38 cellular contexts compared by ENCODE assay signal in genomic region chr17:34406196-34406595, GRCh38. TPM values are rescaled to one million over a fixed set of nuclear protein-coding genes. Genes with fewer than 3 reads are reported as not detected.
"Had no signal": no experiment of that assay in that cellular context is flagged by ENCODE, and none has a peak within 500 bp of the region (broad histone marks: within the 10 kb centered on the region; RNA-seq: fewer than 3 reads in every experiment).

No MANE protein-coding gene starts in this region.

- H3K4me1 ChIP-seq: ascending aorta had no signal

- H3K27me3 ChIP-seq: ascending aorta had no signal

- H3K4me1 Mint-ChIP-seq: activated B cell treated with CpG ODN at 0.5 μM for 24 hours; activated naive CD4-positive, alpha-beta T cell treated with anti-CD3 and anti-CD28 coated beads, Interleukin-2, amount 10 ng/mL, durations not matched to agents 7 days and 5 days; activated naive CD4-positive, alpha-beta T cell treated with anti-CD3 and anti-CD28 coated beads, Interleukin-2, amount 50 U/mL, for 24 hours; activated naive CD8-positive, alpha-beta T cell treated with anti-CD3 and anti-CD28 coated beads, Interleukin-2, amount 50 U/mL, for 24 hours; brain; central memory CD8-positive, alpha-beta T cell had no signal

- H3K36me3 ChIP-seq: ascending aorta, cardiac muscle cell had no signal

- H3K27ac ChIP-seq: ascending aorta, cardiac muscle cell, VCaP had no signal

- H3K9me3 ChIP-seq: ascending aorta had no signal

- H3K9me3 Mint-ChIP-seq: activated B cell treated with CpG ODN at 0.5 μM for 24 hours; activated CD4-positive, alpha-beta memory T cell treated with anti-CD3 and anti-CD28 coated beads for 36 hours; activated CD4-positive, alpha-beta T cell treated with anti-CD3 and anti-CD28 coated beads, Interleukin-2, amount 10 ng/mL, durations not matched to agents 24 days and 14 days; activated CD8-positive, alpha-beta T cell treated with anti-CD3 and anti-CD28 coated beads for 36 hours; activated naive CD4-positive, alpha-beta T cell treated with anti-CD3 and anti-CD28 coated beads, Interleukin-2, amount 10 ng/mL, durations not matched to agents 7 days and 5 days; activated naive CD4-positive, alpha-beta T cell treated with anti-CD3 and anti-CD28 coated beads, Interleukin-2, amount 50 U/mL, for 24 hours; activated naive CD8-positive, alpha-beta T cell treated with anti-CD3 and anti-CD28 coated beads, Interleukin-2, amount 10 ng/mL, durations not matched to agents 7 days and 5 days; activated naive CD8-positive, alpha-beta T cell treated with anti-CD3 and anti-CD28 coated beads, Interleukin-2, amount 50 U/mL, for 24 hours; activated T-cell treated with anti-CD3 and anti-CD28 coated beads, Interleukin-2, amount 50 U/mL, for 4 hours; activated T-cell treated with anti-CD3 and anti-CD28 coated beads, Interleukin-2, amount 50 U/mL, for 72 hours; activated T-helper 2 cell treated with anti-CD3 and anti-CD28 coated beads, Interferon-gamma antibody, Interleukin-2, Interleukin-4, amounts not matched to agents 10 μg/mL and 5 μg/mL and 100 μg/mL, durations not matched to agents 14 hours and 24 hours and 36 hours; brain; central memory CD8-positive, alpha-beta T cell; T-helper 1 cell treated with Interleukin-12 subunit alpha and Interleukin-12 subunit beta and Interleukin-4 antibody, amounts not matched to agents 30 μg/mL and 1 μg/mL, for 36 hours; T-helper 2 cell treated with Interferon-gamma antibody and Interleukin-4, amounts not matched to agents 5 μg/mL and 100 μg/mL, for 36 hours had no signal

- ATAC-seq: activated CD8-positive, alpha-beta T cell treated with anti-CD3 and anti-CD28 coated beads for 36 hours; activated naive CD8-positive, alpha-beta T cell treated with anti-CD3 and anti-CD28 coated beads, Interleukin-2, amount 50 U/mL, for 24 hours; activated T-cell treated with anti-CD3 and anti-CD28 coated beads, Interleukin-2, amount 50 U/mL, for 4 hours; activated T-cell treated with anti-CD3 and anti-CD28 coated beads, Interleukin-2, amount 50 U/mL, for 72 hours had no signal

- DNase-seq: activated B cell treated with CpG ODN at 0.5 μM for 24 hours; activated CD4-positive, alpha-beta memory T cell treated with anti-CD3 and anti-CD28 coated beads for 36 hours; activated CD4-positive, alpha-beta T cell treated with anti-CD3 and anti-CD28 coated beads for 4 hours; activated CD4-positive, alpha-beta T cell treated with anti-CD3 and anti-CD28 coated beads, Interleukin-2, amount 10 ng/mL, durations not matched to agents 24 days and 14 days; activated CD4-positive, alpha-beta T cell treated with anti-CD3 and anti-CD28 coated beads, Interleukin-2, amount 50 U/mL, for 1 hour; activated CD4-positive, alpha-beta T cell treated with anti-CD3 and anti-CD28 coated beads, Interleukin-2, amount 50 U/mL, for 4 hours; activated CD4-positive, CD25-positive, alpha-beta regulatory T cell treated with anti-CD3 and anti-CD28 coated beads, Interleukin-2, amount 50 U/mL, for 72 hours; activated CD8-positive, alpha-beta memory T cell treated with anti-CD3 and anti-CD28 coated beads, Interleukin-2, amount 50 U/mL, for 4 hours; activated CD8-positive, alpha-beta T cell treated with anti-CD3 and anti-CD28 coated beads for 36 hours; activated effector memory CD4-positive, alpha-beta T cell treated with Interleukin-2 at 50 U/mL for 16 hours; activated gamma-delta T cell; activated naive CD4-positive, alpha-beta T cell treated with anti-CD3 and anti-CD28 coated beads, Interleukin-2, amount 10 ng/mL, durations not matched to agents 7 days and 5 days; activated naive CD4-positive, alpha-beta T cell treated with Interleukin-2 at 50 U/mL for 16 hours; activated naive CD8-positive, alpha-beta T cell treated with anti-CD3 and anti-CD28 coated beads, Interleukin-2, amount 10 ng/mL, durations not matched to agents 7 days and 5 days; activated naive CD8-positive, alpha-beta T cell treated with anti-CD3 and anti-CD28 coated beads, Interleukin-2, amount 50 U/mL, for 24 hours; activated T-cell treated with anti-CD3 and anti-CD28 coated beads for 4 hours; activated T-cell treated with anti-CD3 and anti-CD28 coated beads, Interleukin-2, amount 50 U/mL, for 1 hour; activated T-cell treated with anti-CD3 and anti-CD28 coated beads, Interleukin-2, amount 50 U/mL, for 4 hours; activated T-cell treated with anti-CD3 and anti-CD28 coated beads, Interleukin-2, amount 50 U/mL, for 72 hours; amygdala; anterior cingulate cortex; caudate nucleus; T-helper 2 cell; T-helper 9 cell had no signal

- H3K4me3 ChIP-seq: ascending aorta, cardiac muscle cell had no signal

- H3K36me3 Mint-ChIP-seq: activated CD4-positive, alpha-beta memory T cell treated with anti-CD3 and anti-CD28 coated beads for 36 hours; activated naive CD4-positive, alpha-beta T cell treated with anti-CD3 and anti-CD28 coated beads, Interleukin-2, amount 10 ng/mL, durations not matched to agents 7 days and 5 days; activated naive CD4-positive, alpha-beta T cell treated with anti-CD3 and anti-CD28 coated beads, Interleukin-2, amount 50 U/mL, for 24 hours; activated naive CD8-positive, alpha-beta T cell; activated naive CD8-positive, alpha-beta T cell treated with anti-CD3 and anti-CD28 coated beads, Interleukin-2, amount 10 ng/mL, durations not matched to agents 7 days and 5 days; brain had no signal

- H3K27ac Mint-ChIP-seq: activated B cell treated with CpG ODN at 0.5 μM for 24 hours; activated CD4-positive, alpha-beta memory T cell treated with anti-CD3 and anti-CD28 coated beads for 36 hours; activated CD4-positive, alpha-beta T cell treated with anti-CD3 and anti-CD28 coated beads, Interleukin-2, amount 10 ng/mL, durations not matched to agents 24 days and 14 days; activated CD8-positive, alpha-beta T cell treated with anti-CD3 and anti-CD28 coated beads for 36 hours; activated naive CD4-positive, alpha-beta T cell treated with anti-CD3 and anti-CD28 coated beads, Interleukin-2, amount 10 ng/mL, durations not matched to agents 7 days and 5 days; activated naive CD4-positive, alpha-beta T cell treated with anti-CD3 and anti-CD28 coated beads, Interleukin-2, amount 50 U/mL, for 24 hours; activated naive CD8-positive, alpha-beta T cell; activated naive CD8-positive, alpha-beta T cell treated with anti-CD3 and anti-CD28 coated beads, Interleukin-2, amount 10 ng/mL, durations not matched to agents 7 days and 5 days; activated naive CD8-positive, alpha-beta T cell treated with anti-CD3 and anti-CD28 coated beads, Interleukin-2, amount 50 U/mL, for 24 hours; activated T-cell treated with anti-CD3 and anti-CD28 coated beads, Interleukin-2, amount 50 U/mL, for 72 hours; activated T-helper 2 cell treated with anti-CD3 and anti-CD28 coated beads, Interferon-gamma antibody, Interleukin-2, Interleukin-4, amounts not matched to agents 10 μg/mL and 5 μg/mL and 100 μg/mL, durations not matched to agents 14 hours and 24 hours and 36 hours; brain; T-helper 1 cell treated with Interleukin-12 subunit alpha and Interleukin-12 subunit beta and Interleukin-4 antibody, amounts not matched to agents 30 μg/mL and 1 μg/mL, for 36 hours; T-helper 2 cell treated with Interferon-gamma antibody and Interleukin-4, amounts not matched to agents 5 μg/mL and 100 μg/mL, for 36 hours had no signal

- H3K4me3 Mint-ChIP-seq: activated B cell treated with CpG ODN at 0.5 μM for 24 hours; activated CD4-positive, alpha-beta memory T cell treated with anti-CD3 and anti-CD28 coated beads for 36 hours; activated CD4-positive, alpha-beta T cell treated with anti-CD3 and anti-CD28 coated beads, Interleukin-2, amount 10 ng/mL, durations not matched to agents 24 days and 14 days; activated CD8-positive, alpha-beta T cell treated with anti-CD3 and anti-CD28 coated beads for 36 hours; activated naive CD4-positive, alpha-beta T cell treated with anti-CD3 and anti-CD28 coated beads, Interleukin-2, amount 10 ng/mL, durations not matched to agents 7 days and 5 days; activated naive CD4-positive, alpha-beta T cell treated with anti-CD3 and anti-CD28 coated beads, Interleukin-2, amount 50 U/mL, for 24 hours; activated naive CD8-positive, alpha-beta T cell; activated naive CD8-positive, alpha-beta T cell treated with anti-CD3 and anti-CD28 coated beads, Interleukin-2, amount 10 ng/mL, durations not matched to agents 7 days and 5 days; activated naive CD8-positive, alpha-beta T cell treated with anti-CD3 and anti-CD28 coated beads, Interleukin-2, amount 50 U/mL, for 24 hours; activated T-cell treated with anti-CD3 and anti-CD28 coated beads, Interleukin-2, amount 50 U/mL, for 4 hours; activated T-cell treated with anti-CD3 and anti-CD28 coated beads, Interleukin-2, amount 50 U/mL, for 72 hours; brain; central memory CD8-positive, alpha-beta T cell; T-helper 1 cell treated with Interleukin-12 subunit alpha and Interleukin-12 subunit beta and Interleukin-4 antibody, amounts not matched to agents 30 μg/mL and 1 μg/mL, for 36 hours; T-helper 2 cell treated with Interferon-gamma antibody and Interleukin-4, amounts not matched to agents 5 μg/mL and 100 μg/mL, for 36 hours had no signal

RNA-seq across cellular contexts. Expression of gene CCL1, which starts 43.2 kb away (rescaled TPM):
- total RNA-seq: activated B cell treated with CpG ODN at 0.5 μM for 24 hours; activated CD8-positive, alpha-beta T cell treated with anti-CD3 and anti-CD28 coated beads for 36 hours; activated naive CD8-positive, alpha-beta T cell treated with anti-CD3 and anti-CD28 coated beads, Interleukin-2, amount 10 ng/mL, durations not matched to agents 7 days and 5 days; activated T-cell treated with anti-CD3 and anti-CD28 coated beads, Interleukin-2, amount 50 U/mL, for 72 hours; ascending aorta; bronchial epithelial cell; cardiac muscle cell; cerebellum had no signal
- polyA plus RNA-seq: adipose tissue, cardiac muscle cell had no signal

RNA-seq across cellular contexts. Expression of gene CCL13, which starts 49.9 kb away (rescaled TPM):
- total RNA-seq: activated B cell treated with CpG ODN at 0.5 μM for 24 hours; activated CD4-positive, alpha-beta memory T cell treated with anti-CD3 and anti-CD28 coated beads for 36 hours; activated CD4-positive, alpha-beta T cell treated with anti-CD3 and anti-CD28 coated beads, Interleukin-2, amount 10 ng/mL, durations not matched to agents 24 days and 14 days; activated CD8-positive, alpha-beta memory T cell treated with anti-CD3 and anti-CD28 coated beads for 36 hours; activated CD8-positive, alpha-beta T cell treated with anti-CD3 and anti-CD28 coated beads for 36 hours; activated naive CD8-positive, alpha-beta T cell treated with anti-CD3 and anti-CD28 coated beads, Interleukin-2, amount 10 ng/mL, durations not matched to agents 7 days and 5 days; activated T-cell treated with anti-CD3 and anti-CD28 coated beads, Interleukin-2, amount 50 U/mL, for 4 hours; activated T-cell treated with anti-CD3 and anti-CD28 coated beads, Interleukin-2, amount 50 U/mL, for 72 hours; activated T-helper 2 cell treated with anti-CD3 and anti-CD28 coated beads, Interferon-gamma antibody, Interleukin-2, Interleukin-4, amounts not matched to agents 10 μg/mL and 5 μg/mL and 100 μg/mL, durations not matched to agents 14 hours and 24 hours and 36 hours; ascending aorta; bronchial epithelial cell; cardiac muscle cell had no signal
- polyA plus RNA-seq: cardiac muscle cell had no signal
